In the genomic region with DNA sequence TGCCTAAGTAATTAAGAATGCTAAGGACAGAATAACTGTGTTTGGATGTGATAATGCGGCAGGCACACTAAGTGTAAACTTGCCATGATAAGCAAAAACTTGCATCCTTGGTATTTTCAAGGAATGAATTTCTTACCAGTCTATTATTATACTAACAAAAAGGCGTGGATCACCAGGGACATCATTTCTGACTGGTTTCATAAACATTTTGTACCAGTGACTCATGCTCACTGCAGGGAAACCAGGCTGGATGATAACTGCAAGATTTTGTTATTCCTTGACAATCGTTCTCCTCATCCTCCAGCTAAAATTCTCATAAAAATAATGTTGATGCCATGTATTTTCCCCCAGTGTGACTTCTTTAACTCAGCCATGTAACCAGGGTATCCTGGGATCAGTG, we compare ENCODE assay signal across 1 cellular context.
TF ChIP-seq lines count a peak whose summit lies in the region.

No MANE protein-coding gene starts in this region.

TF ChIP-seq in SK-N-SH treated with all-trans-retinoic acid at 6 μM for 48 hours, 23 proteins besides CTCF, POLR2A, EP300 and RAD21 (continued from another document):
- TF ChIP-seq, protein P1, sequence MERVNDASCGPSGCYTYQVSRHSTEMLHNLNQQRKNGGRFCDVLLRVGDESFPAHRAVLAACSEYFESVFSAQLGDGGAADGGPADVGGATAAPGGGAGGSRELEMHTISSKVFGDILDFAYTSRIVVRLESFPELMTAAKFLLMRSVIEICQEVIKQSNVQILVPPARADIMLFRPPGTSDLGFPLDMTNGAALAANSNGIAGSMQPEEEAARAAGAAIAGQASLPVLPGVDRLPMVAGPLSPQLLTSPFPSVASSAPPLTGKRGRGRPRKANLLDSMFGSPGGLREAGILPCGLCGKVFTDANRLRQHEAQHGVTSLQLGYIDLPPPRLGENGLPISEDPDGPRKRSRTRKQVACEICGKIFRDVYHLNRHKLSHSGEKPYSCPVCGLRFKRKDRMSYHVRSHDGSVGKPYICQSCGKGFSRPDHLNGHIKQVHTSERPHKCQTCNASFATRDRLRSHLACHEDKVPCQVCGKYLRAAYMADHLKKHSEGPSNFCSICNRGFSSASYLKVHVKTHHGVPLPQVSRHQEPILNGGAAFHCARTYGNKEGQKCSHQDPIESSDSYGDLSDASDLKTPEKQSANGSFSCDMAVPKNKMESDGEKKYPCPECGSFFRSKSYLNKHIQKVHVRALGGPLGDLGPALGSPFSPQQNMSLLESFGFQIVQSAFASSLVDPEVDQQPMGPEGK (CRISPR knock-in tag; IDR thresholded peaks at IDR 0.05; ENCODE audit: borderline replicate concordance), result no peak
- TF ChIP-seq ZNF70 (CRISPR knock-in tag; IDR thresholded peaks at IDR 0.05) (no peak), PPARA (CRISPR knock-in tag; IDR thresholded peaks at IDR 0.05; ENCODE audit: borderline replicate concordance) (no peak), ZC3H10 (CRISPR knock-in tag; IDR thresholded peaks at IDR 0.05) (no peak)
